In genomic region chr5:88256037-88256436, GRCh38 we compare ENCODE assay signal across 1 cellular context.
TF ChIP-seq lines count a peak whose summit lies in the region.

No MANE protein-coding gene starts in this region.

TF ChIP-seq in H1, 55 proteins besides CTCF, POLR2A, EP300 and RAD21:
- TF ChIP-seq MAFK (IDR thresholded peaks at IDR 0.05; ENCODE audit: low read depth, low read length) = no peak
- no peak for TF ChIP-seq SUZ12 (IDR thresholded peaks at IDR 0.05; ENCODE audit: low read length)
- TF ChIP-seq CBX5 (IDR thresholded peaks at IDR 0.05; ENCODE audit: low read depth, low read length) = no peak
- no peak for TF ChIP-seq SP4 (IDR thresholded peaks at IDR 0.05; ENCODE audit: low read length)
- TF ChIP-seq, protein P1, sequence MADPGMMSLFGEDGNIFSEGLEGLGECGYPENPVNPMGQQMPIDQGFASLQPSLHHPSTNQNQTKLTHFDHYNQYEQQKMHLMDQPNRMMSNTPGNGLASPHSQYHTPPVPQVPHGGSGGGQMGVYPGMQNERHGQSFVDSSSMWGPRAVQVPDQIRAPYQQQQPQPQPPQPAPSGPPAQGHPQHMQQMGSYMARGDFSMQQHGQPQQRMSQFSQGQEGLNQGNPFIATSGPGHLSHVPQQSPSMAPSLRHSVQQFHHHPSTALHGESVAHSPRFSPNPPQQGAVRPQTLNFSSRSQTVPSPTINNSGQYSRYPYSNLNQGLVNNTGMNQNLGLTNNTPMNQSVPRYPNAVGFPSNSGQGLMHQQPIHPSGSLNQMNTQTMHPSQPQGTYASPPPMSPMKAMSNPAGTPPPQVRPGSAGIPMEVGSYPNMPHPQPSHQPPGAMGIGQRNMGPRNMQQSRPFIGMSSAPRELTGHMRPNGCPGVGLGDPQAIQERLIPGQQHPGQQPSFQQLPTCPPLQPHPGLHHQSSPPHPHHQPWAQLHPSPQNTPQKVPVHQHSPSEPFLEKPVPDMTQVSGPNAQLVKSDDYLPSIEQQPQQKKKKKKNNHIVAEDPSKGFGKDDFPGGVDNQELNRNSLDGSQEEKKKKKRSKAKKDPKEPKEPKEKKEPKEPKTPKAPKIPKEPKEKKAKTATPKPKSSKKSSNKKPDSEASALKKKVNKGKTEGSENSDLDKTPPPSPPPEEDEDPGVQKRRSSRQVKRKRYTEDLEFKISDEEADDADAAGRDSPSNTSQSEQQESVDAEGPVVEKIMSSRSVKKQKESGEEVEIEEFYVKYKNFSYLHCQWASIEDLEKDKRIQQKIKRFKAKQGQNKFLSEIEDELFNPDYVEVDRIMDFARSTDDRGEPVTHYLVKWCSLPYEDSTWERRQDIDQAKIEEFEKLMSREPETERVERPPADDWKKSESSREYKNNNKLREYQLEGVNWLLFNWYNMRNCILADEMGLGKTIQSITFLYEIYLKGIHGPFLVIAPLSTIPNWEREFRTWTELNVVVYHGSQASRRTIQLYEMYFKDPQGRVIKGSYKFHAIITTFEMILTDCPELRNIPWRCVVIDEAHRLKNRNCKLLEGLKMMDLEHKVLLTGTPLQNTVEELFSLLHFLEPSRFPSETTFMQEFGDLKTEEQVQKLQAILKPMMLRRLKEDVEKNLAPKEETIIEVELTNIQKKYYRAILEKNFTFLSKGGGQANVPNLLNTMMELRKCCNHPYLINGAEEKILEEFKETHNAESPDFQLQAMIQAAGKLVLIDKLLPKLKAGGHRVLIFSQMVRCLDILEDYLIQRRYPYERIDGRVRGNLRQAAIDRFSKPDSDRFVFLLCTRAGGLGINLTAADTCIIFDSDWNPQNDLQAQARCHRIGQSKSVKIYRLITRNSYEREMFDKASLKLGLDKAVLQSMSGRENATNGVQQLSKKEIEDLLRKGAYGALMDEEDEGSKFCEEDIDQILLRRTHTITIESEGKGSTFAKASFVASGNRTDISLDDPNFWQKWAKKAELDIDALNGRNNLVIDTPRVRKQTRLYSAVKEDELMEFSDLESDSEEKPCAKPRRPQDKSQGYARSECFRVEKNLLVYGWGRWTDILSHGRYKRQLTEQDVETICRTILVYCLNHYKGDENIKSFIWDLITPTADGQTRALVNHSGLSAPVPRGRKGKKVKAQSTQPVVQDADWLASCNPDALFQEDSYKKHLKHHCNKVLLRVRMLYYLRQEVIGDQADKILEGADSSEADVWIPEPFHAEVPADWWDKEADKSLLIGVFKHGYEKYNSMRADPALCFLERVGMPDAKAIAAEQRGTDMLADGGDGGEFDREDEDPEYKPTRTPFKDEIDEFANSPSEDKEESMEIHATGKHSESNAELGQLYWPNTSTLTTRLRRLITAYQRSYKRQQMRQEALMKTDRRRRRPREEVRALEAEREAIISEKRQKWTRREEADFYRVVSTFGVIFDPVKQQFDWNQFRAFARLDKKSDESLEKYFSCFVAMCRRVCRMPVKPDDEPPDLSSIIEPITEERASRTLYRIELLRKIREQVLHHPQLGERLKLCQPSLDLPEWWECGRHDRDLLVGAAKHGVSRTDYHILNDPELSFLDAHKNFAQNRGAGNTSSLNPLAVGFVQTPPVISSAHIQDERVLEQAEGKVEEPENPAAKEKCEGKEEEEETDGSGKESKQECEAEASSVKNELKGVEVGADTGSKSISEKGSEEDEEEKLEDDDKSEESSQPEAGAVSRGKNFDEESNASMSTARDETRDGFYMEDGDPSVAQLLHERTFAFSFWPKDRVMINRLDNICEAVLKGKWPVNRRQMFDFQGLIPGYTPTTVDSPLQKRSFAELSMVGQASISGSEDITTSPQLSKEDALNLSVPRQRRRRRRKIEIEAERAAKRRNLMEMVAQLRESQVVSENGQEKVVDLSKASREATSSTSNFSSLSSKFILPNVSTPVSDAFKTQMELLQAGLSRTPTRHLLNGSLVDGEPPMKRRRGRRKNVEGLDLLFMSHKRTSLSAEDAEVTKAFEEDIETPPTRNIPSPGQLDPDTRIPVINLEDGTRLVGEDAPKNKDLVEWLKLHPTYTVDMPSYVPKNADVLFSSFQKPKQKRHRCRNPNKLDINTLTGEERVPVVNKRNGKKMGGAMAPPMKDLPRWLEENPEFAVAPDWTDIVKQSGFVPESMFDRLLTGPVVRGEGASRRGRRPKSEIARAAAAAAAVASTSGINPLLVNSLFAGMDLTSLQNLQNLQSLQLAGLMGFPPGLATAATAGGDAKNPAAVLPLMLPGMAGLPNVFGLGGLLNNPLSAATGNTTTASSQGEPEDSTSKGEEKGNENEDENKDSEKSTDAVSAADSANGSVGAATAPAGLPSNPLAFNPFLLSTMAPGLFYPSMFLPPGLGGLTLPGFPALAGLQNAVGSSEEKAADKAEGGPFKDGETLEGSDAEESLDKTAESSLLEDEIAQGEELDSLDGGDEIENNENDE (IDR thresholded peaks at IDR 0.05; ENCODE audit: insufficient replicate concordance, low read length) = no peak
- no peak for TF ChIP-seq TAF7 (optimal IDR thresholded peaks at IDR 0.05; ENCODE audit: borderline replicate concordance, low read depth, low read length)
- TF ChIP-seq SAP30 (IDR thresholded peaks at IDR 0.05; ENCODE audit: insufficient read depth, insufficient replicate concordance, low read length) = no peak
- no peak for TF ChIP-seq CHD2 (IDR thresholded peaks at IDR 0.05; ENCODE audit: low read length)
- TF ChIP-seq POU5F1 (IDR thresholded peaks at IDR 0.05; ENCODE audit: low read depth, low read length) = no peak
- no peak for TF ChIP-seq KDM4A (IDR thresholded peaks at IDR 0.05; ENCODE audit: low read depth, low read length, severe bottlenecking)
- no peak for TF ChIP-seq JUND (IDR thresholded peaks at IDR 0.05; ENCODE audit: low read length)
- no peak for TF ChIP-seq EZH2 (IDR thresholded peaks at IDR 0.05; ENCODE audit: low read depth, low read length, severe bottlenecking)
- no peak for TF ChIP-seq SIX5 (IDR thresholded peaks at IDR 0.05; ENCODE audit: low read depth, low read length)
- no peak for TF ChIP-seq CHD1 (IDR thresholded peaks at IDR 0.05; ENCODE audit: low read depth, low read length)
